Comparison of ENCODE assay signal across 1 cellular context in genomic region chr6:35725721-35726438, GRCh38.
TF ChIP-seq lines count a peak whose summit lies in the region.

No MANE protein-coding gene starts in this region.

TF ChIP-seq in IMR-90, 13 proteins besides CTCF, POLR2A, EP300 and RAD21 (continued from another document):
- TF ChIP-seq ELK1 (IDR thresholded peaks at IDR 0.05; ENCODE audit: borderline replicate concordance, low read depth, low read length) (no peak), CEBPB (IDR thresholded peaks at IDR 0.05; ENCODE audit: low read depth, low read length) (no peak), RFX5 (IDR thresholded peaks at IDR 0.05; ENCODE audit: low read depth, low read length) (no peak), CHD1 (IDR thresholded peaks at IDR 0.05; ENCODE audit: low read depth, low read length) (no peak), NFE2L2 (IDR thresholded peaks at IDR 0.05; ENCODE audit: low read depth, low read length) (no peak), FOS (IDR thresholded peaks at IDR 0.05; ENCODE audit: low read depth, low read length) (no peak), RCOR1 (IDR thresholded peaks at IDR 0.05; ENCODE audit: insufficient replicate concordance, low read length) (no peak), MAZ (IDR thresholded peaks at IDR 0.05; ENCODE audit: borderline replicate concordance, low read depth, low read length) (no peak), USF2 (IDR thresholded peaks at IDR 0.05; ENCODE audit: low read depth, low read length) (no peak), BHLHE40 (IDR thresholded peaks at IDR 0.05; ENCODE audit: low read depth, low read length) (no peak)
